Comparison of ENCODE assay signal across 1 cellular context in genomic region chr3:101414121-101414520, GRCh38.
TF ChIP-seq lines count a peak whose summit lies in the region.

No MANE protein-coding gene starts in this region.

TF ChIP-seq in K562, 482 proteins besides CTCF, POLR2A, EP300 and RAD21 (continued from another document):
- TF ChIP-seq REST (CRISPR knock-in tag; IDR thresholded peaks at IDR 0.05; ENCODE audit: low read depth) (no peak), ZEB2 (IDR thresholded peaks at IDR 0.05) (no peak), ZNF699 (CRISPR knock-in tag; IDR thresholded peaks at IDR 0.05; ENCODE audit: insufficient replicate concordance) (no peak), ZNF740 (CRISPR knock-in tag; IDR thresholded peaks at IDR 0.05) (no peak), ZNF740 (tag; IDR thresholded peaks at IDR 0.05) (no peak)
